Comparison of ENCODE assay signal across 9 cellular contexts in the genomic region with DNA sequence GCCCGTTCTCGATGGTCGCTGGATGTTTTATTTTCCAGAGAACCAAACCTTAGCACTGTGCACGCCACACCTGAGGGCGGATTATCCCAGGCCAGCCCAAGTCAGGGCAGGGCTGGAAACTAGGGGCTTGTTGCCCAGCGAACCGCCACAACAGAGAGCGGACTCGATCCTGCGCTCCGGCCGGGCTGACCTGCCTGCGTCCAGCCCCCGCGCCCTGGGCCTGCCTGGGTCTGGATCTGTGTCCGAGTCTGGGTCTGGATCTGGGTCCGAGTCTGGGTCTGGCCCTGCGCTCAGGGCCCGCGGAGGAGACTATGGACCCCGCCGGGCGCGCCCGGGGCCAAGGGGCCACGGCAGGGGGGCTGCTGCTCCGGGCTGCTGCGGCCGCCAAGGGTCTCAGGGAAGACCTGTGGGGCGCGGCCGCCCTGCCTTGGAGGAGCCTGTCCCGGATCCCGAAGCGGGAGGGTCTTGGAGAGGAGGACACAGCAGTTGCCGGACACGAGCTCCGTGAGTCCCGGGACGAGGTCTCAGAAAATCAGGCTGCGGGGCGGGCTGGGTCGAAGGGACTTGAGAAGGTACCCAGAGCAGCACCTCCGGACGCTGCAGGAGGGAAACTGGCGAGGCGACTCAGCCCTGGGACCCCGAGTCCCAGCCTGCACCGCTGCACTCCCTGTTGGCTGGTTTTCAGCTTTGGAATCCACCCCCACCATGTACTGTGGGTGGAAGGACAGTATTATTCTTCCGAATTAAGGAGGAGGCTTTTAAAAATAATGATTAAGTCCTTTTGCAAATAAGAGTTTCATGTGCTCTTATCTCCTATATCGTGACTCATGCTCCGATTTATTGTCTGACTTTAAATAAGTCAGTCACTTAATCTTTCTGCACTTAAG. TPM values are rescaled to one million over a fixed set of nuclear protein-coding genes. Genes with fewer than 3 reads are reported as not detected.
DNase-seq lines count a peak whose midpoint lies in the region; ATAC-seq and TF ChIP-seq lines count a peak whose summit lies in the region.
"Had no signal": no experiment of that assay in that cellular context is flagged by ENCODE, and none has a peak within 500 bp of the region (broad histone marks: within the 10 kb centered on the region; RNA-seq: fewer than 3 reads in every experiment).

A gene (plus strand): TSS at position 130 of the 887 bp plus-strand sequence. CDS start 182 bp downstream, at position 312.

- peaks cover 8% of the 10 kb centered on the region for H3K36me3 Mint-ChIP-seq in activated naive CD8-positive, alpha-beta T cell
- peaks cover 4% of the 10 kb centered on the region for H3K36me3 Mint-ChIP-seq in progenitor cell of endocrine pancreas (ENCODE audit: insufficient read depth)

- H3K27ac ChIP-seq in right atrium auricular region, result no peak within 1 kb of the TSS
- H3K27ac ChIP-seq: BLaER1 treated with 17β-estradiol and CSF1 and Interleukin-3, amounts not matched to agents 10 nM and 100 nM had no signal

- ATAC-seq in HG03039 (IDR thresholded peaks at IDR 0.05; ENCODE audit: unreplicated experiment), result no peak

- H3K9me3 ChIP-seq in right atrium auricular region, result no peaks in the 10 kb centered on the region

- H3K4me3 ChIP-seq in right atrium auricular region, result peak within 1 kb of the TSS; percentile 35 to 51
- H3K4me3 ChIP-seq: BLaER1 treated with 17β-estradiol and CSF1 and Interleukin-3, amounts not matched to agents 10 nM and 100 nM had no signal

- DNase-seq in NCI-H2227 (lab: John Stamatoyannopoulos, UW; ENCODE audit: unreplicated experiment) (peak; percentile 6), NCI-H2227 treated with DMSO at 0.1 percent for 48 hours (lab: John Stamatoyannopoulos, UW) (no peak), right atrium auricular region (ENCODE audit: low spot score) (no peak), progenitor cell of endocrine pancreas (ENCODE audit: low spot score, unreplicated experiment) (peak; percentile 30), NCI-H446 (lab: John Stamatoyannopoulos, UW) (no peak), NCI-H345 treated with DMSO at 0.1 percent for 48 hours (lab: John Stamatoyannopoulos, UW; ENCODE audit: unreplicated experiment) (no peak)

- TF ChIP-seq CTCF in right atrium auricular region (IDR thresholded peaks at IDR 0.05) (no peak), progenitor cell of endocrine pancreas (IDR thresholded peaks at IDR 0.05; ENCODE audit: unreplicated experiment) (no peak)

- no peaks in the 10 kb centered on the region for H3K9me3 Mint-ChIP-seq in activated naive CD8-positive, alpha-beta T cell (ENCODE audit: low read depth)
- no peaks in the 10 kb centered on the region for H3K9me3 Mint-ChIP-seq in progenitor cell of endocrine pancreas (ENCODE audit: low read depth)

- H3K27ac Mint-ChIP-seq in activated naive CD8-positive, alpha-beta T cell, result no peak within 1 kb of the TSS
- peak within 1 kb of the TSS; percentile 98 for H3K27ac Mint-ChIP-seq in progenitor cell of endocrine pancreas

- peak within 1 kb of the TSS; percentile 46 for H3K4me3 Mint-ChIP-seq in activated naive CD8-positive, alpha-beta T cell
- peak within 1 kb of the TSS; percentile 81 for H3K4me3 Mint-ChIP-seq in progenitor cell of endocrine pancreas (ENCODE audit: low read depth)

- H3K4me1 ChIP-seq in right atrium auricular region, result peaks cover 0 to 12% of the 10 kb centered on the region in 2 donors

- no peaks in the 10 kb centered on the region for H3K36me3 ChIP-seq in right atrium auricular region

- peaks cover 16% of the 10 kb centered on the region for H3K27me3 Mint-ChIP-seq in activated naive CD8-positive, alpha-beta T cell
- no peaks in the 10 kb centered on the region for H3K27me3 Mint-ChIP-seq in progenitor cell of endocrine pancreas

- H3K4me1 Mint-ChIP-seq in activated naive CD8-positive, alpha-beta T cell (ENCODE audit: low read depth), result peaks cover 7% of the 10 kb centered on the region
- H3K4me1 Mint-ChIP-seq in progenitor cell of endocrine pancreas (ENCODE audit: low read depth), result peaks cover 15% of the 10 kb centered on the region

- no peaks in the 10 kb centered on the region for H3K27me3 ChIP-seq in right atrium auricular region
- H3K27me3 ChIP-seq: BLaER1 treated with 17β-estradiol and CSF1 and Interleukin-3, amounts not matched to agents 10 nM and 100 nM had no signal

RNA-seq across cellular contexts. Expression of the gene that starts here (rescaled TPM):
- total RNA-seq in right atrium auricular region (not detected), progenitor cell of endocrine pancreas (2.3 and 2.8 TPM in 2 replicates)

Comparison
In these comparisons a context has a peak if more than half of its experiments do, and no peak if none do; other contexts are left out.
1. DNase-seq: peak in NCI-H2227 (single experiment) and progenitor cell of endocrine pancreas (single experiment); none in NCI-H2227 treated with DMSO at 0.1 percent for 48 hours (single experiment), right atrium auricular region (single experiment), NCI-H446 (0 of 2) and NCI-H345 treated with DMSO at 0.1 percent for 48 hours (single experiment).